In genomic region chr17:74775409-74776043, GRCh38 we compare ENCODE assay signal across 8 cellular contexts. TPM values are rescaled to one million over a fixed set of nuclear protein-coding genes. Genes with fewer than 3 reads are reported as not detected.
DNase-seq lines count a peak whose midpoint lies in the region; ATAC-seq lines count a peak whose summit lies in the region.

No MANE protein-coding gene starts in this region.

- H3K4me3 ChIP-seq in thymus (ENCODE audit: low read length) = peak overlapping the region; percentile 68

- no peaks in the 10 kb centered on the region for H3K9me3 Mint-ChIP-seq in activated CD8-positive, alpha-beta memory T cell treated with anti-CD3 and anti-CD28 coated beads, Interleukin-2, amount 10 ng/mL, durations not matched to agents 7 days and 5 days (ENCODE audit: low read depth)
- no peaks in the 10 kb centered on the region for H3K9me3 Mint-ChIP-seq in activated naive CD8-positive, alpha-beta T cell treated with anti-CD3 and anti-CD28 coated beads, Interleukin-2, amount 50 U/mL, for 24 hours

- peak overlapping the region; percentile 58 for H3K27ac ChIP-seq in thymus (ENCODE audit: low read depth)

- H3K9me3 ChIP-seq in thymus (ENCODE audit: control insufficient read depth) = no peaks in the 10 kb centered on the region

- DNase-seq in activated CD8-positive, alpha-beta memory T cell treated with anti-CD3 and anti-CD28 coated beads, Interleukin-2, amount 10 ng/mL, durations not matched to agents 7 days and 5 days = no peak
- no peak for DNase-seq in activated CD8-positive, alpha-beta memory T cell treated with anti-CD3 and anti-CD28 coated beads, Interleukin-2, amount 50 U/mL, for 4 hours
- DNase-seq in activated naive CD8-positive, alpha-beta T cell treated with anti-CD3 and anti-CD28 coated beads, Interleukin-2, amount 50 U/mL, for 24 hours = peak; percentile 15
- DNase-seq in left colon (no peak), ACHN (no peak), pons (ENCODE audit: low spot score) (no peak)
- DNase-seq in stimulated activated CD4-positive, alpha-beta T cell treated with anti-CD3 and anti-CD28 coated beads, Interleukin-1b, Interleukin-23, amount 100 ng/mL, for 48 hours = no peak

- peak overlapping the region; percentile 86 for H3K27ac Mint-ChIP-seq in activated CD8-positive, alpha-beta memory T cell treated with anti-CD3 and anti-CD28 coated beads, Interleukin-2, amount 10 ng/mL, durations not matched to agents 7 days and 5 days
- H3K27ac Mint-ChIP-seq in activated naive CD8-positive, alpha-beta T cell treated with anti-CD3 and anti-CD28 coated beads, Interleukin-2, amount 50 U/mL, for 24 hours = peak overlapping the region; percentile 96

- intact Hi-C loops in left colon (cut with DNase I, micrococcal nuclease) = no loop called here

- 41% methylated on average over 12 of the region's 12 CpGs for WGBS in thymus

- in situ Hi-C loops in ACHN (cut with HindIII; ENCODE audit: low pct_ligation_motif_present, low pct_unique_long_range_greater_than_20kb, low sequenced_read_pairs) = no loop called here

- peak overlapping the region; percentile 99 for H3K4me3 Mint-ChIP-seq in activated CD8-positive, alpha-beta memory T cell treated with anti-CD3 and anti-CD28 coated beads, Interleukin-2, amount 10 ng/mL, durations not matched to agents 7 days and 5 days
- peak overlapping the region; percentile 98 for H3K4me3 Mint-ChIP-seq in activated naive CD8-positive, alpha-beta T cell treated with anti-CD3 and anti-CD28 coated beads, Interleukin-2, amount 50 U/mL, for 24 hours

- H3K36me3 Mint-ChIP-seq in activated CD8-positive, alpha-beta memory T cell treated with anti-CD3 and anti-CD28 coated beads, Interleukin-2, amount 10 ng/mL, durations not matched to agents 7 days and 5 days = peaks cover 26% of the 10 kb centered on the region
- H3K36me3 Mint-ChIP-seq in activated naive CD8-positive, alpha-beta T cell treated with anti-CD3 and anti-CD28 coated beads, Interleukin-2, amount 50 U/mL, for 24 hours (ENCODE audit: low read depth) = peaks cover 20% of the 10 kb centered on the region

- peaks cover 15% of the 10 kb centered on the region for H3K4me1 ChIP-seq in thymus (ENCODE audit: control insufficient read depth, insufficient read depth, low read length)

- CTCF ChIA-PET in activated CD8-positive, alpha-beta memory T cell treated with anti-CD3 and anti-CD28 coated beads, Interleukin-2, amount 10 ng/mL, durations not matched to agents 7 days and 5 days (lab: Charles Lee) = interaction anchor here (0.8 to 9.1 kb wide), 11 partner anchors 16 to 209 kb away, joined by 3 to 206 read pairs (median 10); partner anchors contain the start of genes NHERF1 and RAB37

- no peaks in the 10 kb centered on the region for H3K27me3 ChIP-seq in thymus (ENCODE audit: control insufficient read depth, insufficient read depth)

- ATAC-seq in activated CD8-positive, alpha-beta memory T cell treated with anti-CD3 and anti-CD28 coated beads, Interleukin-2, amount 10 ng/mL, durations not matched to agents 7 days and 5 days = no peak
- ATAC-seq in activated naive CD8-positive, alpha-beta T cell treated with anti-CD3 and anti-CD28 coated beads, Interleukin-2, amount 50 U/mL, for 24 hours = no peak
- ATAC-seq in left colon = peak; percentile 4

- H3K27me3 Mint-ChIP-seq in activated CD8-positive, alpha-beta memory T cell treated with anti-CD3 and anti-CD28 coated beads, Interleukin-2, amount 10 ng/mL, durations not matched to agents 7 days and 5 days = no peaks in the 10 kb centered on the region
- H3K27me3 Mint-ChIP-seq in activated naive CD8-positive, alpha-beta T cell treated with anti-CD3 and anti-CD28 coated beads, Interleukin-2, amount 50 U/mL, for 24 hours = no peaks in the 10 kb centered on the region

- peaks cover 56% of the 10 kb centered on the region for H3K4me1 Mint-ChIP-seq in activated CD8-positive, alpha-beta memory T cell treated with anti-CD3 and anti-CD28 coated beads, Interleukin-2, amount 10 ng/mL, durations not matched to agents 7 days and 5 days
- H3K4me1 Mint-ChIP-seq in activated naive CD8-positive, alpha-beta T cell treated with anti-CD3 and anti-CD28 coated beads, Interleukin-2, amount 50 U/mL, for 24 hours = peaks cover 56% of the 10 kb centered on the region

- H3K36me3 ChIP-seq in thymus (ENCODE audit: control insufficient read depth, insufficient read depth) = peaks cover 30% of the 10 kb centered on the region

RNA-seq across cellular contexts. Expression of gene NAT9, which starts 0.6 kb away (rescaled TPM):
- 10 to 100 TPM; 34.1 to 34.5 TPM for total RNA-seq in activated CD8-positive, alpha-beta memory T cell treated with anti-CD3 and anti-CD28 coated beads, Interleukin-2, amount 10 ng/mL, durations not matched to agents 7 days and 5 days
- total RNA-seq in left colon = 10 to 100 TPM; 30.7 to 42.8 TPM
- polyA plus RNA-seq in thymus = 31.1 TPM

RNA-seq across cellular contexts. Expression of gene NHERF1, which starts 27.1 kb away (rescaled TPM):
- total RNA-seq in activated CD8-positive, alpha-beta memory T cell treated with anti-CD3 and anti-CD28 coated beads, Interleukin-2, amount 10 ng/mL, durations not matched to agents 7 days and 5 days = 100 to 1,000 TPM; 284 to 377 TPM
- total RNA-seq in left colon = 100 to 1,000 TPM; 186 to 256 TPM
- polyA plus RNA-seq in thymus = 56.6 TPM

RNA-seq across cellular contexts. Expression of gene RAB37, which starts 38.5 kb away (rescaled TPM):
- total RNA-seq in activated CD8-positive, alpha-beta memory T cell treated with anti-CD3 and anti-CD28 coated beads, Interleukin-2, amount 10 ng/mL, durations not matched to agents 7 days and 5 days = 10 to 100 TPM; 36.7 to 51.7 TPM
- total RNA-seq in left colon = 10 to 100 TPM in 1 of 2 donors, 1 to 10 TPM in 1; 7.6 to 14.2 TPM
- polyA plus RNA-seq in thymus = 29.3 TPM
